In the genomic region with DNA sequence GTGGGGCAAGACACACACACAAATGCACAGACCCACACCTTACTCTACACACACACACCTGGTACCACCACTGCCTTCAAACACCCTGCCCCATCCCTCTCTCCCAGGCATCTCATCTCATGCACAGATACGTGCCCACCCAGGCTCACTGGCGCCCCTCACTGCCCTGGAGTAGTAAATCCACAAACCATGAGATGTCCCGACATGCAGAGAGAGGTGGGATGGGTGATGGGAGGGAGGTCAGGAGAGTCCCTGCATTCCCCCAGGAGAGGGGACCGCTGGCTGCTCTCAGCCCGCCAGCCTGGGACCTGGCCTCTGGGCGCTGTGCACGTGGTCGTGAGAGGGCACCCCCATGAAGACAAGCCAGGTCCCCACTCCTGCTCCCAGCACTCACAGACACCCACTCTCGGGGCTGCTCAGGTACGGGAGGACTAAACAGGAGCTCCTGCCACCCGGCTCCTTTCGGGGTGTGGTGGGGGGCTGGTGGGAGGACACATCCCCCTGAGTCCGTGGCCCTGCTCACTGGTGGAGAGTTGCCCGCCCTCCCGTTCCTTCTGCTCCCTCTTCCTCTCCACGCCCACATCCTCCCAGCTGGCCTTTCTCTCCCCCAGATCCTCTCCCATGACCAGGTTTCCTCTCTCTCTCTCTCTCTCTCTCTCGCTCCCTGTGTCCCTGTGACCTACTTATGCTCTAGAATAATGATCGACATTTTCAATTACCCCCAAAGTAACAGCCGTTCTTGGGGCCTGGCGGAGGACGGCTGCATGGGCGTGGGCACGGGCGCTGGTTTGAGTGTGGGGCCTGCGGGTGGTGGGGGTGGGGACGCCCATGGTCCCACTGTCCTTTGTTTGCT, we compare ENCODE assay signal across 11 cellular contexts. TPM values are rescaled to one million over a fixed set of nuclear protein-coding genes. Genes with fewer than 3 reads are reported as not detected.
DNase-seq lines count a peak whose midpoint lies in the region; ATAC-seq and TF ChIP-seq lines count a peak whose summit lies in the region.
"Had no signal": no experiment of that assay in that cellular context is flagged by ENCODE, and none has a peak within 500 bp of the region (broad histone marks: within the 10 kb centered on the region; RNA-seq: fewer than 3 reads in every experiment).

No MANE protein-coding gene starts in this region.

- intact Hi-C loops in Right ventricle myocardium inferior (cut with DNase I) (loop anchor here (5.0 kb wide), 1 partner anchor 34 kb away; no protein-coding TSS in a partner anchor), cardiac septum (cut with DNase I) (no loop called here), vagina (cut with DNase I) (loop anchor here (5.0 kb wide), 1 partner anchor 44 kb away; no protein-coding TSS in a partner anchor)

- TF ChIP-seq POLR2A in vagina (IDR thresholded peaks at IDR 0.05) (no peak), GM18505 (IDR thresholded peaks at IDR 0.05; ENCODE audit: borderline replicate concordance, extremely low read depth, insufficient read depth, insufficient read length) (no peak)

- TF ChIP-seq CTCF in vagina (IDR thresholded peaks at IDR 0.05) = no peak

- H3K4me3 ChIP-seq in vagina = peak overlapping the region in 1 of 2 donors; percentile 31

- no peaks in the 10 kb centered on the region for H3K27me3 ChIP-seq in vagina

- peaks cover 22% of the 10 kb centered on the region for H3K4me1 ChIP-seq in vagina

- H3K9me3 ChIP-seq in vagina = no peaks in the 10 kb centered on the region

- DNase-seq in Right ventricle myocardium inferior (ENCODE audit: missing footprints) (peak; percentile 82), cardiac septum (ENCODE audit: low spot score) (no peak), cerebellar cortex (ENCODE audit: low spot score) (peak; percentile 67), left lobe of liver (ENCODE audit: low spot score) (no peak), vagina (ENCODE audit: extremely low spot score in 2 of 2) (no peak)
- DNase-seq in effector CD4-positive, alpha-beta T cell = no peak
- DNase-seq: activated CD4-positive, alpha-beta T cell treated with anti-CD3 and anti-CD28 coated beads, Interleukin-2, amount 50 U/mL, for 1 hour; CD4-positive, alpha-beta memory T cell; mammary epithelial cell had no signal

- H3K36me3 ChIP-seq in vagina = no peaks in the 10 kb centered on the region

- H3K27ac ChIP-seq in vagina = peak overlapping the region; percentile 72

- peak; percentile 74 for ATAC-seq in Right ventricle myocardium inferior
- peak; percentile 20 for ATAC-seq in left lobe of liver
- ATAC-seq in HG03571 (IDR thresholded peaks at IDR 0.05; ENCODE audit: unreplicated experiment) = no peak
- no peak for ATAC-seq in GM18505 (IDR thresholded peaks at IDR 0.05; ENCODE audit: unreplicated experiment)

RNA-seq across cellular contexts. Expression of gene CSPG4, which starts 18.8 kb away (rescaled TPM):
- total RNA-seq in Right ventricle myocardium inferior (7.8 TPM), cardiac septum (21.3 TPM), left lobe of liver (0.23 TPM), vagina (23.1 TPM)
- total RNA-seq: CD4-positive, alpha-beta memory T cell had no signal

Comparison
In these comparisons a context has a peak if more than half of its experiments do, and no peak if none do; other contexts are left out.
1. DNase-seq: peak in Right ventricle myocardium inferior (single experiment) and cerebellar cortex (single experiment); none in cardiac septum (single experiment), left lobe of liver (single experiment), vagina (0 of 2) and effector CD4-positive, alpha-beta T cell (single experiment).
2. ATAC-seq: peak in Right ventricle myocardium inferior (single experiment) and left lobe of liver (single experiment); none in HG03571 (single experiment) and GM18505 (single experiment).